9 cellular contexts compared by ENCODE assay signal in genomic region chr22:18024956-18025720, GRCh38. TPM values are rescaled to one million over a fixed set of nuclear protein-coding genes. Genes with fewer than 3 reads are reported as not detected.
DNase-seq lines count a peak whose midpoint lies in the region; ATAC-seq and TF ChIP-seq lines count a peak whose summit lies in the region.
"Had no signal": no experiment of that assay in that cellular context is flagged by ENCODE, and none has a peak within 500 bp of the region (broad histone marks: within the 10 kb centered on the region; RNA-seq: fewer than 3 reads in every experiment).

No MANE protein-coding gene starts in this region.

- no TSS peak for BruUV-seq in MCF 10A (replicated peaks; lab: Mats Ljungman, UMichigan)

- TF ChIP-seq CTCF in MCF 10A (IDR thresholded peaks at IDR 0.05; ENCODE audit: unreplicated experiment) (no peak), thyroid gland (IDR thresholded peaks at IDR 0.05) (no peak)

- CTCF ChIA-PET in MCF 10A (lab: Yijun Ruan, JAX) (interaction anchor here (0.6 to 6.6 kb wide), 19 partner anchors 10 to 466 kb away, joined by 3 to 54 read pairs (median 4); partner anchors contain the start of gene PEX26), HEK293T (lab: Yijun Ruan, JAX) (interaction anchor here (0.7 to 2.0 kb wide), 6 partner anchors 12 to 195 kb away, joined by 3 to 8 read pairs (median 4); no protein-coding TSS in a partner anchor)

- peaks cover 17% of the 10 kb centered on the region for H3K4me1 Mint-ChIP-seq in stimulated activated naive CD8-positive, alpha-beta T cell treated with anti-CD3 and anti-CD28 coated beads, Interleukin-15, Interleukin-2, amounts not matched to agents 100 ng/mL and 50 ng/mL, for 24 hours (ENCODE audit: low read depth)
- peaks cover 21% of the 10 kb centered on the region for H3K4me1 Mint-ChIP-seq in MCF 10A (ENCODE audit: insufficient read depth, unreplicated experiment)

- H3K9me3 Mint-ChIP-seq in stimulated activated naive CD8-positive, alpha-beta T cell treated with anti-CD3 and anti-CD28 coated beads, Interleukin-15, Interleukin-2, amounts not matched to agents 100 ng/mL and 50 ng/mL, for 24 hours = no peaks in the 10 kb centered on the region
- H3K9me3 Mint-ChIP-seq in MCF 10A (ENCODE audit: unreplicated experiment) = no peaks in the 10 kb centered on the region

- no peak overlapping the region for H3K27ac ChIP-seq in thyroid gland

- DNase-seq in stimulated activated naive CD8-positive, alpha-beta T cell treated with anti-CD3 and anti-CD28 coated beads, Interleukin-15, Interleukin-2, amounts not matched to agents 100 U/mL and 50 U/mL, for 24 hours = no peak
- DNase-seq in MCF 10A (ENCODE audit: unreplicated experiment) (no peak), HEK293T (ENCODE audit: extremely low spot score) (no peak), thyroid gland (no peak), NCI-H345 treated with DMSO at 0.1 percent for 48 hours (lab: John Stamatoyannopoulos, UW; ENCODE audit: unreplicated experiment) (no peak)

- H3K4me3 ChIP-seq in mucosa of stomach (ENCODE audit: low read length) (no peak overlapping the region), thyroid gland (replicated peaks in 1 of 3) (no peak overlapping the region)

- WGBS in thyroid gland, 2 donors = 42 to 54% methylated on average over 19 to 21 of the region's 21 CpGs

- H3K4me3 Mint-ChIP-seq in stimulated activated naive CD8-positive, alpha-beta T cell treated with anti-CD3 and anti-CD28 coated beads, Interleukin-15, Interleukin-2, amounts not matched to agents 100 ng/mL and 50 ng/mL, for 24 hours = peak overlapping the region; percentile 58
- peak overlapping the region; percentile 85 for H3K4me3 Mint-ChIP-seq in MCF 10A (ENCODE audit: unreplicated experiment)

- H3K36me3 Mint-ChIP-seq in stimulated activated naive CD8-positive, alpha-beta T cell treated with anti-CD3 and anti-CD28 coated beads, Interleukin-15, Interleukin-2, amounts not matched to agents 100 ng/mL and 50 ng/mL, for 24 hours (ENCODE audit: low read depth) = no peaks in the 10 kb centered on the region
- H3K36me3 Mint-ChIP-seq in MCF 10A (ENCODE audit: insufficient read depth, unreplicated experiment) = no peaks in the 10 kb centered on the region

- H3K9ac ChIP-seq in mucosa of stomach (ENCODE audit: low read length) = peak overlapping the region; percentile 3

- H3K27me3 ChIP-seq in mucosa of stomach (ENCODE audit: control insufficient read depth, insufficient read depth, low read length) = peaks cover 12% of the 10 kb centered on the region
- no peaks in the 10 kb centered on the region for H3K27me3 ChIP-seq in thyroid gland

- intact Hi-C loops in MCF 10A (cut with micrococcal nuclease) (loop anchor here (1.0 kb wide), 2 partner anchors 51 to 195 kb away; no protein-coding TSS in a partner anchor), thyroid gland (cut with DNase I) (loop anchor here (2.0 to 10.0 kb wide), 2 partner anchors 50 to 194 kb away; partner anchors contain the start of gene PEX26)

- no peak for TF ChIP-seq POLR2A in thyroid gland (IDR thresholded peaks at IDR 0.05)

- no peaks in the 10 kb centered on the region for H3K36me3 ChIP-seq in mucosa of stomach (ENCODE audit: control insufficient read depth, insufficient read depth, low read length)
- no peaks in the 10 kb centered on the region for H3K36me3 ChIP-seq in thyroid gland

- H3K9me3 ChIP-seq in mucosa of stomach (ENCODE audit: control insufficient read depth, low read length) (no peaks in the 10 kb centered on the region), thyroid gland (no peaks in the 10 kb centered on the region)
- H3K9me3 ChIP-seq: mucosa of descending colon had no signal

- H3K27me3 Mint-ChIP-seq in stimulated activated naive CD8-positive, alpha-beta T cell treated with anti-CD3 and anti-CD28 coated beads, Interleukin-15, Interleukin-2, amounts not matched to agents 100 ng/mL and 50 ng/mL, for 24 hours = peaks cover 45% of the 10 kb centered on the region
- H3K27me3 Mint-ChIP-seq in MCF 10A (ENCODE audit: insufficient read depth, unreplicated experiment) = no peaks in the 10 kb centered on the region

- ATAC-seq in stimulated activated naive CD8-positive, alpha-beta T cell treated with anti-CD3 and anti-CD28 coated beads, Interleukin-15, Interleukin-2, amounts not matched to agents 100 U/mL and 50 U/mL, for 24 hours = no peak
- ATAC-seq in GM21390 (IDR thresholded peaks at IDR 0.05; ENCODE audit: unreplicated experiment) = no peak

- no peak overlapping the region for H3K27ac Mint-ChIP-seq in stimulated activated naive CD8-positive, alpha-beta T cell treated with anti-CD3 and anti-CD28 coated beads, Interleukin-15, Interleukin-2, amounts not matched to agents 100 ng/mL and 50 ng/mL, for 24 hours
- H3K27ac Mint-ChIP-seq in MCF 10A (ENCODE audit: low read depth, unreplicated experiment) = peak overlapping the region; percentile 17

- H3K4me1 ChIP-seq in mucosa of stomach (ENCODE audit: control insufficient read depth, insufficient read depth, low read length) (peaks cover 14% of the 10 kb centered on the region), thyroid gland (peaks cover 8 to 17% of the 10 kb centered on the region in 2 donors)

- POLR2A ChIA-PET in MCF 10A (lab: Yijun Ruan, JAX) (interaction anchor here (0.6 to 6.1 kb wide), 9 partner anchors 11 to 1093 kb away, joined by 3 to 69 read pairs (median 4); partner anchors contain the start of gene PEX26), HEK293T (lab: Yijun Ruan, JAX) (interaction anchor here (1.1 kb wide), 1 partner anchor 240 kb away, joined by 3 read pairs; no protein-coding TSS in a partner anchor)

TF ChIP-seq in HEK293T, 16 proteins besides CTCF, POLR2A, EP300 and RAD21:
- TF ChIP-seq FOXM1 (IDR thresholded peaks at IDR 0.05; ENCODE audit: borderline replicate concordance) (no peak), BHLHE40 (IDR thresholded peaks at IDR 0.05; ENCODE audit: borderline replicate concordance) (no peak), ELF4 (IDR thresholded peaks at IDR 0.05) (no peak), SUZ12 (IDR thresholded peaks at IDR 0.05) (no peak), TARDBP (IDR thresholded peaks at IDR 0.05) (no peak), FOXK2 (IDR thresholded peaks at IDR 0.05) (no peak), LEF1 (IDR thresholded peaks at IDR 0.05; ENCODE audit: borderline replicate concordance) (no peak), FOXA1 (IDR thresholded peaks at IDR 0.05) (no peak), NFRKB (IDR thresholded peaks at IDR 0.05) (no peak), SP1 (IDR thresholded peaks at IDR 0.05) (no peak), PKNOX1 (IDR thresholded peaks at IDR 0.05) (no peak), ZNF384 (IDR thresholded peaks at IDR 0.05) (no peak)
TF ChIP-seq in HEK293T: peak in this region for 0.

RNA-seq across cellular contexts. Expression of gene MICAL3, which starts 0.8 kb away (rescaled TPM):
- total RNA-seq in MCF 10A (2022) (54.1 and 62.1 TPM in 2 replicates), thyroid gland (10 to 100 TPM; 31.8 to 53.8 (median 43.6) TPM)

RNA-seq across cellular contexts. Expression of gene PEX26, which starts 52.7 kb away (rescaled TPM):
- 41.0 and 47.1 TPM in 2 replicates for total RNA-seq in MCF 10A (2022)
- 10 to 100 TPM; 29.4 to 49.6 (median 39.4) TPM for total RNA-seq in thyroid gland
